Comparison of ENCODE assay signal across 17 cellular contexts in the genomic region with DNA sequence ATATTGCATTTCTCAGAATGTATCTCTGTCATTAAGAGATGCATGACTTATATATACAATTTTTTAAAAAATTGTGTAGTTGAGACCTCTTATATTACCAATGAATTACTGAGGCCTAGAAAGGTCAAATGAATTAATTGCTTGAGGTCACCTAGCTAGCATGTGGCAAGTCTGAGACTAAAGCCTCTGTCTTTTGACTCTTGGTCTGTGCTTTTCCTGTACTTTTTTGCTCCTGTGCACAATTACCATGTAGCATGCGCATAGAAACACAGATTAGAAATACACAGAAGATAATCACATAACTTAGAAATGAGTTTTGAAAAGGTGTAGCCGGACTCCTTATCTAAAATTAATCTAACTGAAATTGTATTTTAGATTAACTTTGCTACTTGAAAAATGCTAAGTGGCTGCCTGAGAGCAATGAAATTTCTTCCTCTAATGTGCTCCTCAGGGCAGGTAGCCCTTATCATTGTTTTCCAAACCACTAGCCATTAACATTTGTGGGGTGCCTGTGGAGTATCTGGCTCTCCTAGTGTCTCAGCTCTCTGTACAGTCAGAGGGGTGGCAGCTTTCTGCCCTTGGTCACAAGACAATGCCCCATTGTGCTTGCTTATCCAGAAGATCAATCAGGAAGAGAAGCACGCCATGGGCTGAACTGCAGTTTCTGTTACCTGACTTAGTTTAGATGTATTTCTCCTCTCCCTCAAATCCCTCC.
A peak's percentile ranks its signal among the peaks of the same experiment; 100 is the strongest.
DNase-seq lines count a peak whose midpoint lies in the region; ATAC-seq lines count a peak whose summit lies in the region.
"Had no signal": no experiment of that assay in that cellular context is flagged by ENCODE, and none has a peak within 500 bp of the region (broad histone marks: within the 10 kb centered on the region; RNA-seq: fewer than 3 reads in every experiment).

No MANE protein-coding gene starts in this region.

- H3K27ac ChIP-seq in epithelial cell of prostate: peak overlapping the region; percentile 32

- no peak for ATAC-seq in GM21619 (IDR thresholded peaks at IDR 0.05; ENCODE audit: unreplicated experiment)
- ATAC-seq in GM18861 (IDR thresholded peaks at IDR 0.05; ENCODE audit: unreplicated experiment): no peak
- ATAC-seq: right cardiac atrium had no signal

- peak; percentile 53 for DNase-seq in COLO829 (ENCODE audit: low spot score)
- peak; percentile 14 for DNase-seq in NCI-H146 treated with DMSO at 0.1 percent for 48 hours (lab: John Stamatoyannopoulos, UW; ENCODE audit: unreplicated experiment)
- peak; percentile 55 for DNase-seq in epithelial cell of prostate (ENCODE audit: low read depth, low spot score)
- peak; percentile 25 for DNase-seq in mucosa of gallbladder (ENCODE audit: low spot score)
- DNase-seq in posterior vena cava (ENCODE audit: low spot score): no peak
- no peak for DNase-seq in NCI-H524 treated with DMSO at 0.1 percent for 48 hours (lab: John Stamatoyannopoulos, UW)
- DNase-seq: ACHN; activated CD4-positive, alpha-beta T cell treated with anti-CD3 and anti-CD28 coated beads, Interleukin-2, amount 50 U/mL, for 1 hour; activated naive CD8-positive, alpha-beta T cell treated with anti-CD3 and anti-CD28 coated beads, Interleukin-2, amount 10 ng/mL, durations not matched to agents 7 days and 5 days; activated T-cell treated with anti-CD3 and anti-CD28 coated beads, Interleukin-2, amount 50 U/mL, for 48 hours; CD4-positive, alpha-beta memory T cell; right cardiac atrium; SHP77 treated with DMSO at 0.1 percent for 48 hours; stimulated activated CD4-positive, alpha-beta T cell treated with anti-CD3 and anti-CD28 coated beads, Interleukin-2, amount 100 ng/mL, for 24 hours; T1000 had no signal

- intact Hi-C loops in posterior vena cava (cut with DNase I): loop anchor here in 1 of 2 donors (10.0 kb wide), 1 partner anchor 1217 kb away; no protein-coding TSS in a partner anchor

Comparison
In these comparisons a context has a peak if more than half of its experiments do, and no peak if none do; other contexts are left out.
1. DNase-seq: peak in COLO829 (single experiment), NCI-H146 treated with DMSO at 0.1 percent for 48 hours (single experiment), epithelial cell of prostate (single experiment) and mucosa of gallbladder (single experiment); none in posterior vena cava (single experiment) and NCI-H524 treated with DMSO at 0.1 percent for 48 hours (single experiment).